Comparison of ENCODE assay signal across 8 cellular contexts in the genomic region with DNA sequence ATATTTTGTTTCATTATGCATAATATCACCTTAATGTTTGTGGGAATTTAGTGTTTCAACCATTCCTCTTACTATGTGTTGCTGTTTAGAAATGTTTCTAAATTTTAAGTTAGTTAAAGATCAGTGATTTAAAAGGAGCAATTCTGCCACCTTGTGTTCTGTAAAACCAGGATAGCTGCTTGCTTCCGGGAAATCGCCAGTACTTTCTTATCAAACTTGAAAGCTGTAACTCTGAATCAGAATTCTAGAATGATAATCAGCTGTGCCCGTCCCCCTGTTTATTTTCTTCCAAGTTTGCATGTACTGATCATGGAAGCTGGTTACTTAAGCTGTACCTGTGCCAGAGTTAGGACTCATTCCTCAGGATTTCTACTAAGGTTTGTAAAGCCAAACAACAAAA.
A peak's percentile ranks its signal among the peaks of the same experiment; 100 is the strongest.
DNase-seq lines count a peak whose midpoint lies in the region; ATAC-seq, FAIRE-seq and TF ChIP-seq lines count a peak whose summit lies in the region.

No MANE protein-coding gene starts in this region.

- H3K4me1 ChIP-seq in HAP-1: no peaks in the 10 kb centered on the region

- no peaks in the 10 kb centered on the region for H3K9me3 ChIP-seq in HAP-1

- DNase-seq in Caki2 (ENCODE audit: low read depth) (peak; percentile 39), NOMO-1 (lab: John Stamatoyannopoulos, UW; ENCODE audit: unreplicated experiment in 2 of 2) (peak; percentile 25 to 60), HAP-1 (ENCODE audit: low spot score in 2 of 2) (no peak), 8988T (no peak), GM19238 (ENCODE audit: insufficient read length, low spot score) (no peak)

- H3K4me3 Mint-ChIP-seq in nephron: peak overlapping the region in 1 of 3 experiments; percentile 41

- TF ChIP-seq CTCF in nephron (IDR thresholded peaks at IDR 0.05; ENCODE audit: unreplicated experiment in 3 of 3): peak; percentile 57 to 78 (median 64)

- H3K27me3 ChIP-seq in HAP-1 (ENCODE audit: low read depth): no peaks in the 10 kb centered on the region

- H3K9me3 Mint-ChIP-seq in nephron: peaks cover 4% of the 10 kb centered on the region

- in situ Hi-C loops in Caki2 (cut with HindIII; ENCODE audit: low pct_unique_long_range_greater_than_20kb, low sequenced_read_pairs) (no loop called here), HAP-1 (cut with MboI; ENCODE audit: low sequenced_read_pairs) (no loop called here)

- peaks cover 55% of the 10 kb centered on the region for H3K4me1 Mint-ChIP-seq in nephron

- no peak overlapping the region for H3K4me3 ChIP-seq in HAP-1

- peak overlapping the region; percentile 79 to 97 (median 93) for H3K27ac Mint-ChIP-seq in nephron

- no peaks in the 10 kb centered on the region for H3K36me3 ChIP-seq in HAP-1 (replicated peaks)

- ATAC-seq in GM21529 (IDR thresholded peaks at IDR 0.05; ENCODE audit: unreplicated experiment): no peak

- H3K36me3 Mint-ChIP-seq in nephron (ENCODE audit: low read depth): no peaks in the 10 kb centered on the region

- peak; percentile 88 for FAIRE-seq in endometrium (lab: Jason Lieb, UNC)

- no peaks in the 10 kb centered on the region for H3K27me3 Mint-ChIP-seq in nephron (ENCODE audit: low read depth)

Comparison
In these comparisons a context has a peak if more than half of its experiments do, and no peak if none do; other contexts are left out.
1. DNase-seq: peak in Caki2 (single experiment) and NOMO-1 (2 of 2); none in HAP-1 (0 of 2), 8988T (single experiment) and GM19238 (single experiment).